In the genomic region with DNA sequence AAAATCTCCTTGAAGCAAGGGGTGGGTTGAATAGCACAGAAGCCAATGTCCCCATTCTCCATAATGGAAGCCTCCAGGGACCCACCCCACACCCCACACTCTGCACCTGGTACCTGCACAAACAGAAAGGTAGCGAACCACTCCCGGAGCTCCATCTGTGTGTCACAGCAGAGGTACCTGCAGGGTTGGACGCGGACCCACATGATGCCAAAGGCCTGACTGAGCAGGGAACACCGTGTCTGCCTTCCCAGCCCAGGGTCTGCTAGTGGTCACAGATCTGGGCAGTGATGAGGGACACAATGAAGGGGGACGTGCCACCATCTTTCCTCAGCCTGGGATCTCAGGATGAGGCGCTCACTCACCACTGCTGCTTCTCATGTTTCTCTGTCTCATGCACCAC, we compare ENCODE assay signal across 22 cellular contexts. TPM values are rescaled to one million over a fixed set of nuclear protein-coding genes. Genes with fewer than 3 reads are reported as not detected.
DNase-seq lines count a peak whose midpoint lies in the region; ATAC-seq and TF ChIP-seq lines count a peak whose summit lies in the region.
"Had no signal": no experiment of that assay in that cellular context is flagged by ENCODE, and none has a peak within 500 bp of the region (broad histone marks: within the 10 kb centered on the region; RNA-seq: fewer than 3 reads in every experiment).

No MANE protein-coding gene starts in this region.

- no peak overlapping the region for H3K14ac ChIP-seq in trophoblast cell (ENCODE audit: low read length)

- no peak for TF ChIP-seq POLR2A in esophagus muscularis mucosa (IDR thresholded peaks at IDR 0.05; ENCODE audit: low read depth)

- no peak overlapping the region for H2BK120ac ChIP-seq in trophoblast cell (ENCODE audit: insufficient read depth, low read length, poor library complexity)

- no peak overlapping the region for H3K18ac ChIP-seq in trophoblast cell (ENCODE audit: low read length)

- ATAC-seq in left lobe of liver: no peak
- ATAC-seq: body of pancreas; left colon; stimulated activated naive CD8-positive, alpha-beta T cell treated with anti-CD3 and anti-CD28 coated beads, Interleukin-15, Interleukin-2, amounts not matched to agents 100 U/mL and 50 U/mL, for 24 hours had no signal

- H3K4ac ChIP-seq in trophoblast cell (ENCODE audit: low read depth, low read length): no peak overlapping the region

- H3K36me3 ChIP-seq in esophagus muscularis mucosa (peaks cover 49 to 84% (median 75%) of the 10 kb centered on the region in 4 donors), trophoblast cell (ENCODE audit: control insufficient read depth in 1 of 2, insufficient read depth in 2 of 2, low read length in 2 of 2) (peaks cover 5 to 7% of the 10 kb centered on the region in 2 experiments)

- no peak overlapping the region for H3K9ac ChIP-seq in trophoblast cell (ENCODE audit: low read length)
- H3K9ac ChIP-seq: KMS-11 had no signal

- POLR2A ChIA-PET in RWPE1 (lab: Yijun Ruan, JAX; ENCODE audit: low non-redundant PET): no interaction called here

- no peak for TF ChIP-seq CTCF in RWPE1 (conservative IDR thresholded peaks at IDR 0.05; ENCODE audit: low read depth)
- TF ChIP-seq CTCF in esophagus muscularis mucosa (IDR thresholded peaks at IDR 0.05): no peak

- H3K9me3 ChIP-seq in esophagus muscularis mucosa (no peaks in the 10 kb centered on the region), trophoblast cell (ENCODE audit: insufficient read depth, low read depth, low read length) (no peaks in the 10 kb centered on the region)
- H3K9me3 ChIP-seq: body of pancreas, colonic mucosa, Peyer's patch, thyroid gland had no signal

- H3K27me3 Mint-ChIP-seq in T-helper 1 cell treated with Interleukin-12 subunit alpha and Interleukin-12 subunit beta and Interleukin-4 antibody, amounts not matched to agents 30 μg/mL and 1 μg/mL, for 36 hours (ENCODE audit: low read depth): no peaks in the 10 kb centered on the region

- H3K4me1 ChIP-seq in esophagus muscularis mucosa: peaks cover 19 to 50% (median 43%) of the 10 kb centered on the region in 4 donors
- H3K4me1 ChIP-seq in trophoblast cell (ENCODE audit: control insufficient read depth in 1 of 2, insufficient read depth in 2 of 2, low read length in 2 of 2): no peaks in the 10 kb centered on the region
- H3K4me1 ChIP-seq: body of pancreas, colonic mucosa, thyroid gland had no signal

- no peak overlapping the region for H3K4me3 ChIP-seq in esophagus muscularis mucosa
- H3K4me3 ChIP-seq in trophoblast cell (ENCODE audit: low read depth, low read length): no peak overlapping the region
- H3K4me3 ChIP-seq: body of pancreas, colonic mucosa, GM23248, Peyer's patch, thyroid gland had no signal

- no peak overlapping the region for H4K8ac ChIP-seq in trophoblast cell (ENCODE audit: low read depth, low read length)

- no peak overlapping the region for H3K23ac ChIP-seq in trophoblast cell (ENCODE audit: low read length)

- H4K12ac ChIP-seq in trophoblast cell (ENCODE audit: low read depth, low read length): no peak overlapping the region

- H2AFZ ChIP-seq in trophoblast cell (ENCODE audit: insufficient read depth, low read length, poor library complexity): no peak overlapping the region
- H2AFZ ChIP-seq: GM23248 had no signal

- no peaks in the 10 kb centered on the region for H3K27me3 ChIP-seq in esophagus muscularis mucosa
- no peaks in the 10 kb centered on the region for H3K27me3 ChIP-seq in trophoblast cell (ENCODE audit: insufficient read depth, low read length)
- H3K27me3 ChIP-seq: body of pancreas, colonic mucosa, Peyer's patch, thyroid gland had no signal

- no peak for TF ChIP-seq EP300 in esophagus muscularis mucosa (IDR thresholded peaks at IDR 0.05)

- H3K36me3 Mint-ChIP-seq in T-helper 1 cell treated with Interleukin-12 subunit alpha and Interleukin-12 subunit beta and Interleukin-4 antibody, amounts not matched to agents 30 μg/mL and 1 μg/mL, for 36 hours (ENCODE audit: low read depth): peaks cover 36% of the 10 kb centered on the region

- WGBS in esophagus muscularis mucosa: 83% methylated on average over 2 of the region's 7 CpGs
- WGBS in trophoblast cell (ENCODE audit: extremely low coverage, insufficient coverage, insufficient read length): no CpG with 5 or more reads among the region's 7 CpGs

- intact Hi-C loops in esophagus muscularis mucosa (cut with DNase I): no loop called here

- no peaks in the 10 kb centered on the region for H3K9me3 Mint-ChIP-seq in T-helper 1 cell treated with Interleukin-12 subunit alpha and Interleukin-12 subunit beta and Interleukin-4 antibody, amounts not matched to agents 30 μg/mL and 1 μg/mL, for 36 hours

- H3K27ac Mint-ChIP-seq in T-helper 1 cell treated with Interleukin-12 subunit alpha and Interleukin-12 subunit beta and Interleukin-4 antibody, amounts not matched to agents 30 μg/mL and 1 μg/mL, for 36 hours: peak overlapping the region; percentile 67

- peaks cover 44% of the 10 kb centered on the region for H3K4me1 Mint-ChIP-seq in T-helper 1 cell treated with Interleukin-12 subunit alpha and Interleukin-12 subunit beta and Interleukin-4 antibody, amounts not matched to agents 30 μg/mL and 1 μg/mL, for 36 hours (ENCODE audit: low read depth)

- H3K79me1 ChIP-seq in trophoblast cell (ENCODE audit: low read length): no peaks in the 10 kb centered on the region

- H2BK12ac ChIP-seq in trophoblast cell (ENCODE audit: low read length): no peak overlapping the region

- DNase-seq in T-helper 1 cell (no peak), RWPE1 (ENCODE audit: low spot score) (no peak), esophagus muscularis mucosa (ENCODE audit: extremely low spot score) (no peak), trophoblast cell (peak; percentile 57 to 65), left lobe of liver (ENCODE audit: low spot score) (no peak), midbrain (lab: John Stamatoyannopoulos, UW) (no peak), CD1c-positive myeloid dendritic cell (ENCODE audit: extremely low spot score) (no peak)
- DNase-seq: activated T-cell treated with anti-CD3 and anti-CD28 coated beads, Interleukin-2, amount 50 U/mL, for 48 hours; body of pancreas; colonic mucosa; left colon; NCI-H1436 treated with DMSO at 0.1 percent for 48 hours; NCI-H524; Peyer's patch; small intestine; stimulated activated CD4-positive, alpha-beta T cell treated with anti-CD3 and anti-CD28 coated beads, Interleukin-2, amount 100 ng/mL, for 48 hours; stimulated activated naive CD8-positive, alpha-beta T cell treated with anti-CD3 and anti-CD28 coated beads, Interleukin-15, Interleukin-2, amounts not matched to agents 100 U/mL and 50 U/mL, for 24 hours; thyroid gland had no signal

- no peak overlapping the region for H2BK5ac ChIP-seq in trophoblast cell (ENCODE audit: low read depth, low read length, poor library complexity)

- no peak overlapping the region for H4K91ac ChIP-seq in trophoblast cell (ENCODE audit: low read depth, low read length)

- no peak overlapping the region for H2AK5ac ChIP-seq in trophoblast cell (ENCODE audit: low read length)

- H3K4me2 ChIP-seq in trophoblast cell (ENCODE audit: low read length): no peak overlapping the region
- H3K4me2 ChIP-seq: KMS-11 had no signal

- peak overlapping the region; percentile 55 for H3K27ac ChIP-seq in RWPE1
- H3K27ac ChIP-seq in esophagus muscularis mucosa (replicated peaks in 1 of 4): peak overlapping the region; percentile 45 to 78 (median 68)
- no peak overlapping the region for H3K27ac ChIP-seq in trophoblast cell (ENCODE audit: low read depth, low read length)
- H3K27ac ChIP-seq: 22Rv1, KMS-11, thyroid gland had no signal

- no peaks in the 10 kb centered on the region for H3K79me2 ChIP-seq in trophoblast cell (ENCODE audit: control insufficient read depth, insufficient read depth, low read length, poor library complexity)

- no peak overlapping the region for H3K4me3 Mint-ChIP-seq in T-helper 1 cell treated with Interleukin-12 subunit alpha and Interleukin-12 subunit beta and Interleukin-4 antibody, amounts not matched to agents 30 μg/mL and 1 μg/mL, for 36 hours

- CTCF ChIA-PET in RWPE1 (lab: Yijun Ruan, JAX): no interaction called here

RNA-seq across cellular contexts. Expression of a gene that starts 13.1 kb away (rescaled TPM):
- total RNA-seq in esophagus muscularis mucosa (10 to 100 TPM; 40.6 to 68.8 (median 47.6) TPM), left lobe of liver (20.3 TPM)
- 1.8 and 2.1 TPM in 2 replicates for polyA plus RNA-seq in trophoblast cell (2013)

Comparison
In these comparisons a context has a peak if more than half of its experiments do, and no peak if none do; other contexts are left out.
1. DNase-seq: peak in trophoblast cell (2 of 2); none in T-helper 1 cell (0 of 5), RWPE1 (single experiment), esophagus muscularis mucosa (single experiment), left lobe of liver (single experiment), midbrain (single experiment) and CD1c-positive myeloid dendritic cell (single experiment).